8 cellular contexts compared by ENCODE assay signal in genomic region chr1:86704456-86704971, GRCh38. TPM values are rescaled to one million over a fixed set of nuclear protein-coding genes. Genes with fewer than 3 reads are reported as not detected.
DNase-seq lines count a peak whose midpoint lies in the region; ATAC-seq, FAIRE-seq and TF ChIP-seq lines count a peak whose summit lies in the region.

Gene SH3GLB1 (plus strand): TSS chr1:86704576. CDS start chr1:86704900, 324 bp downstream.

- H3K4me1 ChIP-seq in cardiac muscle cell (ENCODE audit: low read depth): peaks cover 22% of the 10 kb centered on the region
- peaks cover 7 to 46% (median 22%) of the 10 kb centered on the region in 4 donors for H3K4me1 ChIP-seq in transverse colon

- H3K36me3 ChIP-seq in cardiac muscle cell (no peaks in the 10 kb centered on the region), transverse colon (no peaks in the 10 kb centered on the region)

- peak; percentile 88 for FAIRE-seq in GM12892 (lab: Jason Lieb, UNC)

- peak within 1 kb of the TSS; percentile 90 for H3K4me3 Mint-ChIP-seq in activated naive CD8-positive, alpha-beta T cell treated with anti-CD3 and anti-CD28 coated beads, Interleukin-2, amount 50 U/mL, for 24 hours

- H3K27ac Mint-ChIP-seq in activated naive CD8-positive, alpha-beta T cell treated with anti-CD3 and anti-CD28 coated beads, Interleukin-2, amount 50 U/mL, for 24 hours: peak within 1 kb of the TSS; percentile 95

- H3K9me3 ChIP-seq in cardiac muscle cell (ENCODE audit: low read depth) (no peaks in the 10 kb centered on the region), transverse colon (no peaks in the 10 kb centered on the region)

- in situ Hi-C loops in transverse colon (cut with MboI; ENCODE audit: low pct_ligation_motif_present in 1 of 4, low pct_unique_long_range_greater_than_20kb in 1 of 4, low sequenced_read_pairs in 3 of 4): loop anchor here in 1 of 4 donors (25.0 kb wide), 1 partner anchor 208 kb away; the partner anchor contains the start of genes HS2ST1 and SELENOF

- H3K9me3 Mint-ChIP-seq in activated naive CD8-positive, alpha-beta T cell treated with anti-CD3 and anti-CD28 coated beads, Interleukin-2, amount 50 U/mL, for 24 hours: no peaks in the 10 kb centered on the region

- H3K27me3 ChIP-seq in cardiac muscle cell (no peaks in the 10 kb centered on the region), transverse colon (no peaks in the 10 kb centered on the region)

- DNase-seq in GM12892 (ENCODE audit: insufficient read length) (peak; percentile 68), NCI-H1417 (lab: John Stamatoyannopoulos, UW) (peak; percentile 93 to 95 (median 94)), SW480 (ENCODE audit: low spot score) (peak; percentile 89), cardiac muscle cell (ENCODE audit: low read depth in 1 of 2, low spot score in 1 of 2) (peak; percentile 94), pons (ENCODE audit: low spot score) (peak; percentile 85), transverse colon (peak; percentile 93)
- peak; percentile 94 for DNase-seq in activated naive CD8-positive, alpha-beta T cell treated with anti-CD3 and anti-CD28 coated beads, Interleukin-2, amount 50 U/mL, for 24 hours

- no peak for TF ChIP-seq EP300 in transverse colon (IDR thresholded peaks at IDR 0.05; ENCODE audit: low read depth)

- no peaks in the 10 kb centered on the region for H3K27me3 Mint-ChIP-seq in activated naive CD8-positive, alpha-beta T cell treated with anti-CD3 and anti-CD28 coated beads, Interleukin-2, amount 50 U/mL, for 24 hours

- intact Hi-C loops in transverse colon (cut with DNase I; ENCODE audit: low total_unique reads): loop anchor here (10.0 kb wide), 1 partner anchor 1120 kb away; the partner anchor contains the start of gene CCN1

- 0% methylated on average over 39 of the region's 71 CpGs; no CpG with 5 or more reads in 1 of the 2 donors for WGBS in transverse colon (ENCODE audit: low coverage in 1 of 2), 2 donors

- peaks cover 8% of the 10 kb centered on the region for H3K36me3 Mint-ChIP-seq in activated naive CD8-positive, alpha-beta T cell treated with anti-CD3 and anti-CD28 coated beads, Interleukin-2, amount 50 U/mL, for 24 hours (ENCODE audit: low read depth)

- H3K27ac ChIP-seq in cardiac muscle cell (peak within 1 kb of the TSS; percentile 94), transverse colon (peak within 1 kb of the TSS; percentile 92 to 100 (median 98))

- peak; percentile 89 for ATAC-seq in HG02798 (IDR thresholded peaks at IDR 0.05; ENCODE audit: poor library complexity, unreplicated experiment)
- ATAC-seq in activated naive CD8-positive, alpha-beta T cell treated with anti-CD3 and anti-CD28 coated beads, Interleukin-2, amount 50 U/mL, for 24 hours: peak; percentile 93

- TF ChIP-seq POLR2A in GM12892 (IDR thresholded peaks at IDR 0.05; ENCODE audit: low read depth, low read length): peak; percentile 69
- TF ChIP-seq POLR2A in transverse colon (IDR thresholded peaks at IDR 0.05): peak; percentile 86

- TF ChIP-seq CTCF in cardiac muscle cell (IDR thresholded peaks at IDR 0.05; ENCODE audit: low read depth, low read length) (peak; percentile 80), transverse colon (IDR thresholded peaks at IDR 0.05) (peak; percentile 92 to 97 (median 94))

- H3K4me3 ChIP-seq in cardiac muscle cell: peak within 1 kb of the TSS; percentile 72
- peak within 1 kb of the TSS; percentile 61 to 87 (median 78) for H3K4me3 ChIP-seq in transverse colon

- peaks cover 48% of the 10 kb centered on the region for H3K4me1 Mint-ChIP-seq in activated naive CD8-positive, alpha-beta T cell treated with anti-CD3 and anti-CD28 coated beads, Interleukin-2, amount 50 U/mL, for 24 hours

RNA-seq across cellular contexts. Expression of gene SH3GLB1, which starts in this region (rescaled TPM):
- polyA plus RNA-seq in GM12892 (2012; ENCODE audit: missing spikeins): 44.3 TPM
- total RNA-seq in cardiac muscle cell: 35.7 and 41.5 TPM in 2 replicates
- 57.4 and 62.6 TPM in 2 replicates for polyA plus RNA-seq in cardiac muscle cell
- 10 to 100 TPM; 52.5 to 75.1 (median 63.4) TPM for total RNA-seq in transverse colon

Comparison
In these comparisons a context has a peak if more than half of its experiments do, and no peak if none do; other contexts are left out.
1. Peak in every context shown above with its lines: DNase-seq, ATAC-seq, H3K4me3 ChIP-seq and H3K27ac ChIP-seq.